9 cellular contexts compared by ENCODE assay signal in genomic region chr19:10389863-10390262, GRCh38. TPM values are rescaled to one million over a fixed set of nuclear protein-coding genes. Genes with fewer than 3 reads are reported as not detected.
A peak's percentile ranks its signal among the peaks of the same experiment; 100 is the strongest.
DNase-seq lines count a peak whose midpoint lies in the region; ATAC-seq, FAIRE-seq and TF ChIP-seq lines count a peak whose summit lies in the region.
"Had no signal": no experiment of that assay in that cellular context is flagged by ENCODE, and none has a peak within 500 bp of the region (broad histone marks: within the 10 kb centered on the region; RNA-seq: fewer than 3 reads in every experiment).

No MANE protein-coding gene starts in this region.

- H3K18ac ChIP-seq in IMR-90 (ENCODE audit: low read depth, low read length): no peak overlapping the region

- no peaks in the 10 kb centered on the region for H3K9me3 ChIP-seq in IMR-90 (ENCODE audit: control insufficient read depth, insufficient read depth, low read length)
- no peaks in the 10 kb centered on the region for H3K9me3 ChIP-seq in GM12878 (replicated peaks; ENCODE audit: control insufficient read depth, insufficient read depth, low read length)
- H3K9me3 ChIP-seq in neural progenitor cell (ENCODE audit: low read depth): no peaks in the 10 kb centered on the region
- H3K9me3 ChIP-seq: MG63 had no signal

- peaks cover 4% of the 10 kb centered on the region for H3K4me1 Mint-ChIP-seq in neural progenitor cell
- H3K4me1 Mint-ChIP-seq in T-helper 2 cell treated with Interferon-gamma antibody and Interleukin-4, amounts not matched to agents 5 μg/mL and 100 μg/mL, for 36 hours (ENCODE audit: low read depth): no peaks in the 10 kb centered on the region

- peaks cover 6% of the 10 kb centered on the region for H3K27me3 Mint-ChIP-seq in neural progenitor cell (ENCODE audit: insufficient read depth, low read depth)
- no peaks in the 10 kb centered on the region for H3K27me3 Mint-ChIP-seq in T-helper 2 cell treated with Interferon-gamma antibody and Interleukin-4, amounts not matched to agents 5 μg/mL and 100 μg/mL, for 36 hours (ENCODE audit: low read depth)

- no peak overlapping the region for H2BK120ac ChIP-seq in IMR-90 (ENCODE audit: low read depth, low read length)

- no peak overlapping the region for H3K9ac ChIP-seq in IMR-90 (ENCODE audit: low read depth, low read length)
- no peak overlapping the region for H3K9ac ChIP-seq in GM12878 (ENCODE audit: control insufficient read depth, insufficient read depth, low read length)
- H3K9ac ChIP-seq in neural progenitor cell: no peak overlapping the region

- H2AFZ ChIP-seq in IMR-90 (replicated peaks; ENCODE audit: low read length, poor library complexity) (no peak overlapping the region), GM12878 (ENCODE audit: control insufficient read depth, low read depth, low read length) (no peak overlapping the region), neural progenitor cell (replicated peaks) (no peak overlapping the region)

- peaks cover 17% of the 10 kb centered on the region for H4K20me1 ChIP-seq in IMR-90 (ENCODE audit: insufficient read depth, low read length)
- no peaks in the 10 kb centered on the region for H4K20me1 ChIP-seq in GM12878 (ENCODE audit: control insufficient read depth, insufficient read depth)
- peaks cover 22% of the 10 kb centered on the region for H4K20me1 ChIP-seq in neural progenitor cell (ENCODE audit: low read depth)

- DNase-seq in NCI-H510A treated with DMSO at 0.1 percent for 48 hours (lab: John Stamatoyannopoulos, UW): peak; percentile 25
- no peak for DNase-seq in NCI-H510A (lab: John Stamatoyannopoulos, UW)
- no peak for DNase-seq in IMR-90
- DNase-seq in GM12878 (ENCODE audit: low read depth, low spot score): no peak
- peak; percentile 37 for DNase-seq in neural progenitor cell (ENCODE audit: low spot score)
- DNase-seq in ACHN: no peak
- DNase-seq in T-helper 2 cell treated with Interferon-gamma antibody and Interleukin-4, amounts not matched to agents 5 μg/mL and 100 μg/mL, for 36 hours (ENCODE audit: low spot score): no peak
- no peak for DNase-seq in mucosa of gallbladder (ENCODE audit: low spot score)

- no peak for ATAC-seq in IMR-90 (ENCODE audit: low read depth)
- peak; percentile 19 for ATAC-seq in GM12878

- CTCF ChIA-PET in IMR-90 (lab: Yijun Ruan, JAX): interaction anchor here (1.2 to 2.6 kb wide), 4 partner anchors 119 to 459 kb away, joined by 4 to 12 read pairs (median 10); partner anchors contain the start of gene ICAM1
- CTCF ChIA-PET in GM12878 (lab: Yijun Ruan, JAX): interaction anchor here (0.6 to 12.4 kb wide), 26 partner anchors 10 to 457 kb away, joined by 3 to 370 read pairs (median 6); partner anchors contain the start of genes CDC37, FDX2, ICAM1 and ICAM4

- H3K4me1 ChIP-seq in IMR-90 (ENCODE audit: control insufficient read depth, insufficient read depth, low read length) (no peaks in the 10 kb centered on the region), GM12878 (ENCODE audit: control insufficient read depth, insufficient read depth, low read length) (peaks cover 10% of the 10 kb centered on the region), neural progenitor cell (no peaks in the 10 kb centered on the region)

- RAD21 ChIA-PET in GM12878 (lab: Charles Lee; ENCODE audit: unreplicated experiment): interaction anchor here (1.0 to 5.1 kb wide), 12 partner anchors 9 to 458 kb away, joined by 3 to 206 read pairs (median 14); partner anchors contain the start of genes CDC37, ICAM1, ICAM4 and ICAM5

- no peak overlapping the region for H3K56ac ChIP-seq in IMR-90 (ENCODE audit: extremely low read depth, insufficient read depth, low read length)

- in situ Hi-C loops in IMR-90 (cut with MboI; ENCODE audit: low sequenced_read_pairs): loop anchor here (5.0 to 10.0 kb wide), 2 partner anchors 128 to 465 kb away; no protein-coding TSS in a partner anchor
- in situ Hi-C loops in GM12878 (cut with MboI): loop anchor here (5.0 kb wide), 2 partner anchors 123 to 463 kb away; no protein-coding TSS in a partner anchor
- in situ Hi-C loops in ACHN (cut with HindIII; ENCODE audit: low pct_ligation_motif_present, low pct_unique_long_range_greater_than_20kb, low sequenced_read_pairs): no loop called here

- dilution Hi-C loops in IMR-90 (cut with HindIII; ENCODE audit: low sequenced_read_pairs, unreplicated experiment): no loop called here

- POLR2A ChIA-PET in IMR-90 (lab: Charles Lee; ENCODE audit: unreplicated experiment): no interaction called here
- POLR2A ChIA-PET in GM12878 (lab: Charles Lee): interaction anchor here (0.8 to 8.3 kb wide), 6 partner anchors 116 to 138 kb away, joined by 3 to 108 read pairs (median 3); partner anchors contain the start of genes ICAM1 and MRPL4

- H3K14ac ChIP-seq in IMR-90 (replicated peaks; ENCODE audit: low read depth, low read length): no peak overlapping the region

- H3K4me3 Mint-ChIP-seq in neural progenitor cell: no peak overlapping the region
- no peak overlapping the region for H3K4me3 Mint-ChIP-seq in T-helper 2 cell treated with Interferon-gamma antibody and Interleukin-4, amounts not matched to agents 5 μg/mL and 100 μg/mL, for 36 hours

- H3K27ac ChIP-seq in IMR-90 (ENCODE audit: insufficient read depth, low read length): no peak overlapping the region
- H3K27ac ChIP-seq in GM12878 (ENCODE audit: control insufficient read depth, insufficient read depth): no peak overlapping the region
- no peak overlapping the region for H3K27ac ChIP-seq in neural progenitor cell

- H3K79me2 ChIP-seq in GM12878 (ENCODE audit: control insufficient read depth, insufficient read depth, low read length): no peaks in the 10 kb centered on the region
- H3K79me2 ChIP-seq in neural progenitor cell (ENCODE audit: low read depth): no peaks in the 10 kb centered on the region

- H3K4me3 ChIP-seq in IMR-90 (ENCODE audit: insufficient read depth, low read depth, low read length) (no peak overlapping the region), GM12878 (no peak overlapping the region), neural progenitor cell (no peak overlapping the region)
- H3K4me3 ChIP-seq: MG63 had no signal

- BruUV-seq in IMR-90 (replicated peaks; lab: Mats Ljungman, UMichigan) (no TSS peak), GM12878 (replicated peaks; lab: Mats Ljungman, UMichigan) (no TSS peak)

- no peak overlapping the region for H3K4ac ChIP-seq in IMR-90 (ENCODE audit: low read depth, low read length)

- peaks cover 7% of the 10 kb centered on the region for H3K36me3 Mint-ChIP-seq in neural progenitor cell
- peaks cover 15% of the 10 kb centered on the region for H3K36me3 Mint-ChIP-seq in T-helper 2 cell treated with Interferon-gamma antibody and Interleukin-4, amounts not matched to agents 5 μg/mL and 100 μg/mL, for 36 hours (ENCODE audit: low read depth)

- H3K9me3 Mint-ChIP-seq in neural progenitor cell: no peaks in the 10 kb centered on the region
- H3K9me3 Mint-ChIP-seq in T-helper 2 cell treated with Interferon-gamma antibody and Interleukin-4, amounts not matched to agents 5 μg/mL and 100 μg/mL, for 36 hours: no peaks in the 10 kb centered on the region

- H3K36me3 ChIP-seq in IMR-90 (ENCODE audit: control insufficient read depth, insufficient read depth, low read length): peaks cover 27% of the 10 kb centered on the region
- H3K36me3 ChIP-seq in GM12878 (ENCODE audit: control insufficient read depth in 2 of 2, insufficient read depth in 2 of 2, low read length in 1 of 2): peaks cover 5 to 16% of the 10 kb centered on the region in 2 experiments; a peak in 3 of 4 replicates
- H3K36me3 ChIP-seq in neural progenitor cell: no peaks in the 10 kb centered on the region

- H3K27me3 ChIP-seq in IMR-90 (ENCODE audit: control insufficient read depth, insufficient read depth, low read length): no peaks in the 10 kb centered on the region
- no peaks in the 10 kb centered on the region for H3K27me3 ChIP-seq in GM12878 (replicated peaks in 1 of 2; ENCODE audit: control insufficient read depth in 2 of 2, insufficient read depth in 2 of 2, low read length in 1 of 2)
- H3K27me3 ChIP-seq in neural progenitor cell: no peaks in the 10 kb centered on the region
- H3K27me3 ChIP-seq: MG63 had no signal

- H3K23ac ChIP-seq in IMR-90 (ENCODE audit: low read depth, low read length): no peak overlapping the region

- H2BK15ac ChIP-seq in IMR-90 (ENCODE audit: low read depth, low read length): no peak overlapping the region

- H3K9me1 ChIP-seq in IMR-90 (ENCODE audit: insufficient read depth, low read length): no peaks in the 10 kb centered on the region

- no peak overlapping the region for H4K8ac ChIP-seq in IMR-90 (ENCODE audit: low read depth in 2 of 2, low read length in 2 of 2)

- no peak overlapping the region for H2AK5ac ChIP-seq in IMR-90 (ENCODE audit: low read depth, low read length)

- H3K27ac Mint-ChIP-seq in neural progenitor cell: no peak overlapping the region
- H3K27ac Mint-ChIP-seq in T-helper 2 cell treated with Interferon-gamma antibody and Interleukin-4, amounts not matched to agents 5 μg/mL and 100 μg/mL, for 36 hours: no peak overlapping the region

- peaks cover 20% of the 10 kb centered on the region for H3F3A ChIP-seq in neural progenitor cell (ENCODE audit: low read depth)

- no peak for TF ChIP-seq POLR2A in IMR-90 (IDR thresholded peaks at IDR 0.05; ENCODE audit: low read depth, low read length)
- peak; percentile 61 for TF ChIP-seq POLR2A in GM12878 (IDR thresholded peaks at IDR 0.05; ENCODE audit: low read depth, low read length)

- no peak overlapping the region for H2BK20ac ChIP-seq in IMR-90 (ENCODE audit: low read depth, low read length)

- no peak overlapping the region for H4K5ac ChIP-seq in IMR-90 (ENCODE audit: low read depth, low read length)

- SMC1A ChIA-PET in GM12878 (lab: Charles Lee; ENCODE audit: uncharacterized antibody, unreplicated experiment): interaction anchor here (0.6 to 5.7 kb wide), 13 partner anchors 10 to 463 kb away, joined by 3 to 158 read pairs (median 10); partner anchors contain the start of genes ICAM1, ICAM5, RAVER1 and TYK2

- TF ChIP-seq CTCF in IMR-90 (conservative IDR thresholded peaks at IDR 0.05; ENCODE audit: low read depth, low read length): 0 out of 2 replicates have a peak, but pooled peaks have one; percentile 17
- TF ChIP-seq CTCF in GM12878 (IDR thresholded peaks at IDR 0.05 in 2 of 3, conservative IDR thresholded peaks at IDR 0.05 in 1 of 3; ENCODE audit: control insufficient read depth in 2 of 3, extremely low read depth in 1 of 3, insufficient read depth in 1 of 3, low read depth in 3 of 3, low read length in 3 of 3): peak; percentile 20 to 26 (median 22); a peak in 3 of 6 replicates
- TF ChIP-seq CTCF in neural progenitor cell (IDR thresholded peaks at IDR 0.05): peak; percentile 38

- H3K79me1 ChIP-seq in IMR-90 (ENCODE audit: low read depth in 1 of 2, low read length in 2 of 2): peaks cover 0 to 3% of the 10 kb centered on the region in 2 experiments; a peak in 1 of 4 replicates

- H3K4me2 ChIP-seq in IMR-90 (ENCODE audit: low read depth, low read length): no peak overlapping the region
- no peak overlapping the region for H3K4me2 ChIP-seq in GM12878 (ENCODE audit: control insufficient read depth, insufficient read depth)
- H3K4me2 ChIP-seq in neural progenitor cell: no peak overlapping the region

- peak overlapping the region; percentile 13 for H2AK9ac ChIP-seq in IMR-90 (replicated peaks; ENCODE audit: low read depth, low read length, poor library complexity)

- no peak for TF ChIP-seq RAD21 in IMR-90 (IDR thresholded peaks at IDR 0.05; ENCODE audit: low read length)
- TF ChIP-seq RAD21 in GM12878 (IDR thresholded peaks at IDR 0.05; ENCODE audit: insufficient read depth, low read depth, low read length): no peak

- TF ChIP-seq EP300 in GM12878 (IDR thresholded peaks at IDR 0.05; ENCODE audit: borderline replicate concordance in 1 of 2, control insufficient read depth in 1 of 2, low read depth in 2 of 2, low read length in 2 of 2): no peak

- intact Hi-C loops in IMR-90 (cut with micrococcal nuclease): loop anchor here (1.0 kb wide), 3 partner anchors 121 to 459 kb away; no protein-coding TSS in a partner anchor
- intact Hi-C loops in GM12878 (cut with micrococcal nuclease; ENCODE audit: unreplicated experiment): loop anchor here (1.0 to 10.0 kb wide), 5 partner anchors 58 to 459 kb away; partner anchors contain the start of genes ANGPTL6, PPAN and RAVER1

- FAIRE-seq in GM12878 (lab: Jason Lieb, UNC): peak; percentile 66

- no peak overlapping the region for H2BK5ac ChIP-seq in IMR-90 (ENCODE audit: low read depth, low read length, poor library complexity, severe bottlenecking)

- 70% methylated on average over 2 of the region's 12 CpGs; no CpG with 5 or more reads in 1 of the 2 experiments for WGBS in IMR-90 (ENCODE audit: extremely low coverage in 2 of 2, insufficient read length in 1 of 2), 2 experiments
- WGBS in GM12878 (ENCODE audit: insufficient coverage, insufficient replicate concordance, low lambda C conversion rate, missing lambda C conversion rate): 56% methylated on average over 12 of the region's 12 CpGs

- no peak overlapping the region for H4K91ac ChIP-seq in IMR-90 (ENCODE audit: insufficient read depth, low read depth, low read length)

RNA-seq across cellular contexts. Expression of gene TYK2, which starts 9.5 kb away (rescaled TPM):
- total RNA-seq in IMR-90 (2012; rRNA removed) (35.6 and 40.9 TPM in 2 replicates), GM12878 (2014; rRNA removed) (235 and 304 TPM in 2 replicates), GM12878 (2014; rRNA removed; fragmentation: Illumina TruSeq; extraction: Trizol) (145 and 164 TPM in 2 replicates), GM12878 (2021) (267 and 297 TPM in 2 replicates), neural progenitor cell (ENCODE audit: low replicate concordance) (20.7 and 44.9 TPM in 2 replicates), mucosa of gallbladder (142 TPM)
- polyA plus RNA-seq in IMR-90 (2012; rRNA removed) (97.9 and 100 TPM in 2 replicates), GM12878 (2011; rRNA removed) (62.0 and 127 TPM in 2 replicates), GM12878 (2014; fragmentation: Illumina TruSeq; extraction: Trizol) (80.2 and 185 TPM in 2 replicates), GM12878 (2014; fragmentation: Nextera tagmentation; extraction: Ambion mirVana) (10 to 100 TPM; 36.4 to 66.9 TPM), GM12878 (2014; rRNA removed) (364 and 387 TPM in 2 replicates), GM12878 (2016; fragmentation: Nextera tagmentation; extraction: Ambion mirVana) (100 to 1,000 TPM; 172 to 186 TPM)
- 34.4 and 52.8 TPM in 2 replicates for polyA plus RNA-seq in IMR-90 (2012; cell fraction: cytosol; rRNA removed)
- polyA plus RNA-seq in IMR-90 (2012; cell fraction: nucleus; rRNA removed; ENCODE audit: low replicate concordance): 392 and 648 TPM in 2 replicates
- total RNA-seq in GM12878 (2013; cell fraction: nucleolus; rRNA removed): 483 and 545 TPM in 2 replicates
- 148 TPM for polyA plus RNA-seq in GM12878 (2011; ENCODE audit: low read depth)
- 171 and 227 TPM in 2 replicates for polyA plus RNA-seq in GM12878 (2011; cell fraction: cytosol; rRNA removed)
- 997 and 1,420 TPM in 2 replicates for polyA plus RNA-seq in GM12878 (2011; cell fraction: nucleus; rRNA removed)
- 217 and 288 TPM in 2 replicates for polyA plus RNA-seq in GM12878 (2012)
- 58.7 and 148 TPM in 2 replicates for polyA minus RNA-seq in GM12878 (2011; rRNA and poly(A)+ RNA removed)
- 70.7 and 98.7 TPM in 2 replicates for polyA minus RNA-seq in GM12878 (2011; cell fraction: cytosol; rRNA and poly(A)+ RNA removed)
- 78.8 and 145 TPM in 2 replicates for polyA minus RNA-seq in GM12878 (2011; cell fraction: nucleus; rRNA and poly(A)+ RNA removed)

RNA-seq across cellular contexts. Expression of gene CDC37, which starts 13.5 kb away (rescaled TPM):
- total RNA-seq in IMR-90 (2012; rRNA removed) (209 and 248 TPM in 2 replicates), GM12878 (2014; rRNA removed) (179 and 197 TPM in 2 replicates), GM12878 (2014; rRNA removed; fragmentation: Illumina TruSeq; extraction: Trizol) (110 and 117 TPM in 2 replicates), GM12878 (2021) (144 and 155 TPM in 2 replicates), neural progenitor cell (ENCODE audit: low replicate concordance) (142 and 211 TPM in 2 replicates), mucosa of gallbladder (138 TPM)
- polyA plus RNA-seq in IMR-90 (2012; rRNA removed) (629 and 650 TPM in 2 replicates), GM12878 (2011; rRNA removed) (140 and 200 TPM in 2 replicates), GM12878 (2014; fragmentation: Illumina TruSeq; extraction: Trizol) (50.7 and 105 TPM in 2 replicates), GM12878 (2014; fragmentation: Nextera tagmentation; extraction: Ambion mirVana) (1 to 10 TPM; 4.7 to 8.8 TPM), GM12878 (2014; rRNA removed) (265 and 297 TPM in 2 replicates), GM12878 (2016; fragmentation: Nextera tagmentation; extraction: Ambion mirVana) (100 to 1,000 TPM; 255 to 262 TPM)
- polyA plus RNA-seq in IMR-90 (2012; cell fraction: cytosol; rRNA removed): 391 and 499 TPM in 2 replicates
- polyA plus RNA-seq in IMR-90 (2012; cell fraction: nucleus; rRNA removed; ENCODE audit: low replicate concordance): 1,716 and 1,854 TPM in 2 replicates
- total RNA-seq in GM12878 (2013; cell fraction: nucleolus; rRNA removed): 43.2 and 59.3 TPM in 2 replicates
- polyA plus RNA-seq in GM12878 (2011; ENCODE audit: low read depth): 84.0 TPM
- polyA plus RNA-seq in GM12878 (2011; cell fraction: cytosol; rRNA removed): 211 and 322 TPM in 2 replicates
- polyA plus RNA-seq in GM12878 (2011; cell fraction: nucleus; rRNA removed): 421 and 498 TPM in 2 replicates
- polyA plus RNA-seq in GM12878 (2012): 146 and 163 TPM in 2 replicates
- polyA minus RNA-seq in GM12878 (2011; rRNA and poly(A)+ RNA removed): 76.0 and 82.1 TPM in 2 replicates
- polyA minus RNA-seq in GM12878 (2011; cell fraction: cytosol; rRNA and poly(A)+ RNA removed): 42.4 and 45.5 TPM in 2 replicates
- polyA minus RNA-seq in GM12878 (2011; cell fraction: nucleus; rRNA and poly(A)+ RNA removed): 22.4 and 40.0 TPM in 2 replicates

RNA-seq across cellular contexts. Expression of gene PDE4A, which starts 30.5 kb away (rescaled TPM):
- total RNA-seq in IMR-90 (2012; rRNA removed): 1.7 and 1.8 TPM in 2 replicates
- polyA plus RNA-seq in IMR-90 (2012; rRNA removed): 5.9 and 7.0 TPM in 2 replicates
- 4.6 and 8.3 TPM in 2 replicates for polyA plus RNA-seq in IMR-90 (2012; cell fraction: cytosol; rRNA removed)
- polyA plus RNA-seq in IMR-90 (2012; cell fraction: nucleus; rRNA removed; ENCODE audit: low replicate concordance): 9.1 and 15.3 TPM in 2 replicates
- 7.4 and 7.7 TPM in 2 replicates for total RNA-seq in GM12878 (2013; cell fraction: nucleolus; rRNA removed)
- 1.6 and 1.9 TPM in 2 replicates for total RNA-seq in GM12878 (2014; rRNA removed)
- 1.7 and 1.9 TPM in 2 replicates for total RNA-seq in GM12878 (2014; rRNA removed; fragmentation: Illumina TruSeq; extraction: Trizol)
- 11.1 and 13.3 TPM in 2 replicates for total RNA-seq in GM12878 (2021)
- polyA plus RNA-seq in GM12878 (2011; ENCODE audit: low read depth): 6.4 TPM
- 2.7 and 4.8 TPM in 2 replicates for polyA plus RNA-seq in GM12878 (2011; rRNA removed)
- polyA plus RNA-seq in GM12878 (2011; cell fraction: cytosol; rRNA removed): 8.4 and 9.3 TPM in 2 replicates
- polyA plus RNA-seq in GM12878 (2011; cell fraction: nucleus; rRNA removed): 11.0 and 16.0 TPM in 2 replicates
- 14.3 and 15.7 TPM in 2 replicates for polyA plus RNA-seq in GM12878 (2012)
- polyA plus RNA-seq in GM12878 (2014; fragmentation: Illumina TruSeq; extraction: Trizol): 3.5 and 5.0 TPM in 2 replicates
- under 1 TPM; 0.24 to 0.46 TPM for polyA plus RNA-seq in GM12878 (2014; fragmentation: Nextera tagmentation; extraction: Ambion mirVana)
- 7.1 and 7.9 TPM in 2 replicates for polyA plus RNA-seq in GM12878 (2014; rRNA removed)
- 1 to 10 TPM; 7.4 to 8.1 TPM for polyA plus RNA-seq in GM12878 (2016; fragmentation: Nextera tagmentation; extraction: Ambion mirVana)
- polyA minus RNA-seq in GM12878 (2011; rRNA and poly(A)+ RNA removed): 7.7 and 10.3 TPM in 2 replicates
- 7.8 and 9.2 TPM in 2 replicates for polyA minus RNA-seq in GM12878 (2011; cell fraction: cytosol; rRNA and poly(A)+ RNA removed)
- polyA minus RNA-seq in GM12878 (2011; cell fraction: nucleus; rRNA and poly(A)+ RNA removed): 3.5 TPM in 2 replicates
- 0.37 and 1.5 TPM in 2 replicates for total RNA-seq in neural progenitor cell (ENCODE audit: low replicate concordance)
- total RNA-seq in mucosa of gallbladder: 15.6 TPM

RNA-seq across cellular contexts. Expression of gene ICAM3, which starts 50.4 kb away (rescaled TPM):
- total RNA-seq in IMR-90 (2012; rRNA removed): 6.6 and 7.8 TPM in 2 replicates
- polyA plus RNA-seq in IMR-90 (2012; rRNA removed): 11.7 and 14.8 TPM in 2 replicates
- polyA plus RNA-seq in IMR-90 (2012; cell fraction: cytosol; rRNA removed): 6.8 and 11.5 TPM in 2 replicates
- polyA plus RNA-seq in IMR-90 (2012; cell fraction: nucleus; rRNA removed; ENCODE audit: low replicate concordance): 3.6 and 4.6 TPM in 2 replicates
- total RNA-seq in GM12878 (2013; cell fraction: nucleolus; rRNA removed): 76.3 and 98.4 TPM in 2 replicates
- 134 and 152 TPM in 2 replicates for total RNA-seq in GM12878 (2014; rRNA removed)
- total RNA-seq in GM12878 (2014; rRNA removed; fragmentation: Illumina TruSeq; extraction: Trizol): 98.9 and 106 TPM in 2 replicates
- 146 and 160 TPM in 2 replicates for total RNA-seq in GM12878 (2021)
- polyA plus RNA-seq in GM12878 (2011; ENCODE audit: low read depth): 45.5 TPM
- polyA plus RNA-seq in GM12878 (2011; rRNA removed): 67.0 and 125 TPM in 2 replicates
- 166 and 255 TPM in 2 replicates for polyA plus RNA-seq in GM12878 (2011; cell fraction: cytosol; rRNA removed)
- polyA plus RNA-seq in GM12878 (2011; cell fraction: nucleus; rRNA removed): 261 and 282 TPM in 2 replicates
- polyA plus RNA-seq in GM12878 (2012): 152 and 177 TPM in 2 replicates
- 20.4 and 61.1 TPM in 2 replicates for polyA plus RNA-seq in GM12878 (2014; fragmentation: Illumina TruSeq; extraction: Trizol)
- 10 to 100 TPM in 1 of 2 experiments, 1 to 10 TPM in 1; 5.5 to 29.2 TPM for polyA plus RNA-seq in GM12878 (2014; fragmentation: Nextera tagmentation; extraction: Ambion mirVana)
- polyA plus RNA-seq in GM12878 (2014; rRNA removed): 146 and 156 TPM in 2 replicates
- polyA plus RNA-seq in GM12878 (2016; fragmentation: Nextera tagmentation; extraction: Ambion mirVana): 10 to 100 TPM; 73.6 to 75.6 TPM
- 113 and 199 TPM in 2 replicates for polyA minus RNA-seq in GM12878 (2011; rRNA and poly(A)+ RNA removed)
- 98.9 and 99.5 TPM in 2 replicates for polyA minus RNA-seq in GM12878 (2011; cell fraction: cytosol; rRNA and poly(A)+ RNA removed)
- polyA minus RNA-seq in GM12878 (2011; cell fraction: nucleus; rRNA and poly(A)+ RNA removed): 40.0 and 45.3 TPM in 2 replicates
- 1.3 and 3.5 TPM in 2 replicates for total RNA-seq in neural progenitor cell (ENCODE audit: low replicate concordance)
- total RNA-seq in mucosa of gallbladder: 14.7 TPM

RNA-seq across cellular contexts. Expression of gene RAVER1, which starts 56.5 kb away (rescaled TPM):
- total RNA-seq in IMR-90 (2012; rRNA removed): 2.5 and 2.7 TPM in 2 replicates
- 15.1 and 18.1 TPM in 2 replicates for polyA plus RNA-seq in IMR-90 (2012; rRNA removed)
- polyA plus RNA-seq in IMR-90 (2012; cell fraction: cytosol; rRNA removed): 18.7 and 23.0 TPM in 2 replicates
- 17.6 and 56.5 TPM in 2 replicates for polyA plus RNA-seq in IMR-90 (2012; cell fraction: nucleus; rRNA removed; ENCODE audit: low replicate concordance)
- total RNA-seq in GM12878 (2013; cell fraction: nucleolus; rRNA removed): 26.9 and 31.1 TPM in 2 replicates
- 16.1 and 24.5 TPM in 2 replicates for total RNA-seq in GM12878 (2014; rRNA removed)
- 3.3 and 5.1 TPM in 2 replicates for total RNA-seq in GM12878 (2014; rRNA removed; fragmentation: Illumina TruSeq; extraction: Trizol)
- 83.5 and 87.0 TPM in 2 replicates for total RNA-seq in GM12878 (2021)
- 4.7 TPM for polyA plus RNA-seq in GM12878 (2011; ENCODE audit: low read depth)
- 0.91 and 1.5 TPM in 2 replicates for polyA plus RNA-seq in GM12878 (2011; rRNA removed)
- polyA plus RNA-seq in GM12878 (2011; cell fraction: cytosol; rRNA removed): 4.5 and 5.8 TPM in 2 replicates
- polyA plus RNA-seq in GM12878 (2011; cell fraction: nucleus; rRNA removed): 33.7 and 54.4 TPM in 2 replicates
- polyA plus RNA-seq in GM12878 (2012): 27.8 and 29.2 TPM in 2 replicates
- 1.0 and 4.8 TPM in 2 replicates for polyA plus RNA-seq in GM12878 (2014; fragmentation: Illumina TruSeq; extraction: Trizol)
- polyA plus RNA-seq in GM12878 (2014; fragmentation: Nextera tagmentation; extraction: Ambion mirVana): under 1 TPM; 0.03 to 0.05 TPM
- polyA plus RNA-seq in GM12878 (2014; rRNA removed): 19.2 and 33.9 TPM in 2 replicates
- polyA plus RNA-seq in GM12878 (2016; fragmentation: Nextera tagmentation; extraction: Ambion mirVana): 10 to 100 TPM; 54.7 to 71.6 TPM
- polyA minus RNA-seq in GM12878 (2011; rRNA and poly(A)+ RNA removed): 8.3 and 16.5 TPM in 2 replicates
- 23.0 and 25.4 TPM in 2 replicates for polyA minus RNA-seq in GM12878 (2011; cell fraction: cytosol; rRNA and poly(A)+ RNA removed)
- 9.3 and 15.3 TPM in 2 replicates for polyA minus RNA-seq in GM12878 (2011; cell fraction: nucleus; rRNA and poly(A)+ RNA removed)
- total RNA-seq in neural progenitor cell (ENCODE audit: low replicate concordance): 5.4 and 24.3 TPM in 2 replicates
- total RNA-seq in mucosa of gallbladder: 44.6 TPM

Comparison
In these comparisons a context has a peak if more than half of its experiments do, and no peak if none do; other contexts are left out.
1. DNase-seq: peak in NCI-H510A treated with DMSO at 0.1 percent for 48 hours (single experiment) and neural progenitor cell (single experiment); none in NCI-H510A (single experiment), IMR-90 (single experiment), GM12878 (single experiment), ACHN (single experiment), T-helper 2 cell treated with Interferon-gamma antibody and Interleukin-4, amounts not matched to agents 5 μg/mL and 100 μg/mL, for 36 hours (single experiment) and mucosa of gallbladder (single experiment).
2. Peak in every context shown above with its lines, with median percentiles within 50 percentile points of each other: CTCF ChIP-seq.